Comparison of ENCODE assay signal across 1 cellular context in the genomic region with DNA sequence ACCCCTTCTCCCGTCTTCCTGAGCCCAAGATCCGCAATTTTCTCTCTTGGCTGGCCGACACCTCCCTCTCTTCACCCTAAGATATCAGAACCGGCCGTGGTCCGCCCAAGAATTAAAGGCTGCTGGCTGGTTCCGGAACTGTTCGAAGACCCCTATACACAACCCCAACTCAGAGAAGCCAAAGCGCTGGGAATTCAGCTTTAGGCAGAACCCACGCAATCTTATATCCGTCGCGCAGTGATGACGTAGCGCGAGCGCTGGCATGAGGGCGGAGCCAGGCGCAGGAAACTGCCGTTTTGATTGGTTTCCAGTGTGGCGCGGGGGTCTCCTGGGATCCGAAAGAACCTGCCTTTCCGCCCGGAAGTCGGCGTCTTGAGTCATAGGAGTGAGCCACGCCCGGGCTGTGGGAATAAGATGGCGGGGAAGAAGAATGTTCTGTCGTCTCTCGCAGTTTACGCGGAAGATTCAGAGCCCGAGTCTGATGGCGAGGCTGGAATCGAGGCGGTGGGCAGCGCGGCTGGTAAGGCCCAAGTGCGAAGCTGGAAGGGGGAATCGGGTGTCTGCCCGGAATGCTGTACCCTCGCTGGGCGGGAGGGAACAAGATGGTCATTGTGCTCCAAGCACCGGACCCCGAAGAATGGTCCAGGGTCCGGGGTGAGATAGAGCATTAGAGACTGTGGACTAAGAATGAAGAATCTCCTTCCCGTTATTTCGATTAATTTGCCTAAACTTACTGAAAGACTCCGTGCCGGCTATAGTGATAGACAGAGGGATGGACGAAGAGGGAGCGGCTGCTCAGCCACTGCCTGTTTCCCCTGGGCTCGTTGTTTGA.
TF ChIP-seq lines count a peak whose summit lies in the region.

A gene (minus strand): TSS at position 196 of the 832 bp plus-strand sequence. CDS start 597 bp downstream, outside the sequence.
A gene (plus strand): TSS at position 380 of the 832 bp plus-strand sequence. CDS start 35 bp downstream, at position 415.

TF ChIP-seq in GM12878, 131 proteins besides CTCF, POLR2A, EP300 and RAD21 (continued from another document and continues in another):
- TF ChIP-seq FOXM1 (IDR thresholded peaks at IDR 0.05; ENCODE audit: low read depth, low read length) (no peak), CREM (IDR thresholded peaks at IDR 0.05; ENCODE audit: low read depth) (peak; percentile 99), CHD4 (IDR thresholded peaks at IDR 0.05) (no peak), ATF7 (IDR thresholded peaks at IDR 0.05; ENCODE audit: low read depth) (peak; percentile 90), HCFC1 (IDR thresholded peaks at IDR 0.05; ENCODE audit: low read length) (peak; percentile 68), ZSCAN29 (IDR thresholded peaks at IDR 0.05) (no peak), BMI1 (IDR thresholded peaks at IDR 0.05; ENCODE audit: borderline replicate concordance) (no peak), BHLHE40 (IDR thresholded peaks at IDR 0.05; ENCODE audit: borderline replicate concordance in 1 of 2, low read depth in 2 of 2, low read length in 1 of 2) (peak in 1 of 2 experiments; percentile 25; a peak in 1 of 4 replicates), BCL11A (IDR thresholded peaks at IDR 0.05; ENCODE audit: low read depth, low read length) (no peak), JUND (IDR thresholded peaks at IDR 0.05; ENCODE audit: low read depth, low read length) (no peak), TCF3 (IDR thresholded peaks at IDR 0.05; ENCODE audit: borderline replicate concordance, insufficient read depth, low read depth, low read length) (no peak), SIN3A (IDR thresholded peaks at IDR 0.05; ENCODE audit: low read depth, low read length) (peak; percentile 22), SP1 (IDR thresholded peaks at IDR 0.05; ENCODE audit: low read depth, low read length) (peak; percentile 74), RAD51 (IDR thresholded peaks at IDR 0.05) (peak; percentile 56), EGR1 (IDR thresholded peaks at IDR 0.05; ENCODE audit: borderline replicate concordance in 1 of 2, low read depth in 2 of 2, low read length in 2 of 2) (peak in 1 of 2 experiments; percentile 72; a peak in 2 of 3 replicates), MYC (IDR thresholded peaks at IDR 0.05; ENCODE audit: insufficient read depth, insufficient read length, insufficient replicate concordance, low read length, severe bottlenecking) (no peak), HDAC2 (IDR thresholded peaks at IDR 0.05) (peak; percentile 98), KLF5 (IDR thresholded peaks at IDR 0.05; ENCODE audit: partially characterized antibody) (peak; percentile 68), ZNF622 (IDR thresholded peaks at IDR 0.05) (no peak), BRCA1 (IDR thresholded peaks at IDR 0.05; ENCODE audit: low read depth, low read length) (no peak), EED (IDR thresholded peaks at IDR 0.05; ENCODE audit: low read depth) (no peak), TAF1 (IDR thresholded peaks at IDR 0.05; ENCODE audit: borderline replicate concordance, low read depth, low read length) (peak; percentile 72; the same call in 1 of the 2 replicates), GABPA (IDR thresholded peaks at IDR 0.05; ENCODE audit: low read depth) (peak; percentile 93), EZH2 (IDR thresholded peaks at IDR 0.05; ENCODE audit: borderline replicate concordance, control insufficient read depth, low read depth, low read length) (no peak), CEBPB (IDR thresholded peaks at IDR 0.05; ENCODE audit: borderline replicate concordance in 1 of 2, low read depth in 2 of 2, low read length in 2 of 2) (no peak), ZNF274 (IDR thresholded peaks at IDR 0.05; ENCODE audit: insufficient read depth, insufficient read length) (no peak), IKZF1 (conservative IDR thresholded peaks at IDR 0.05) (peak; percentile 77), ZNF217 (IDR thresholded peaks at IDR 0.05) (no peak), MEF2B (IDR thresholded peaks at IDR 0.05; ENCODE audit: partially characterized antibody, poor library complexity, severe bottlenecking) (peak; percentile 91), ZZZ3 (IDR thresholded peaks at IDR 0.05; ENCODE audit: control insufficient read depth, insufficient read length, low read depth) (no peak), LARP7 (IDR thresholded peaks at IDR 0.05) (peak; percentile 55; the same call in 1 of the 2 replicates), ASH2L (IDR thresholded peaks at IDR 0.05; ENCODE audit: borderline replicate concordance, low read depth) (no peak), RB1 (IDR thresholded peaks at IDR 0.05; ENCODE audit: borderline replicate concordance) (no peak), HDAC6 (IDR thresholded peaks at IDR 0.05; ENCODE audit: unreplicated experiment) (no peak)
- TF ChIP-seq, protein P1, sequence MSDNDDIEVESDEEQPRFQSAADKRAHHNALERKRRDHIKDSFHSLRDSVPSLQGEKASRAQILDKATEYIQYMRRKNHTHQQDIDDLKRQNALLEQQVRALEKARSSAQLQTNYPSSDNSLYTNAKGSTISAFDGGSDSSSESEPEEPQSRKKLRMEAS (IDR thresholded peaks at IDR 0.05; ENCODE audit: low read depth, low read length), result no peak
- TF ChIP-seq, protein P2, sequence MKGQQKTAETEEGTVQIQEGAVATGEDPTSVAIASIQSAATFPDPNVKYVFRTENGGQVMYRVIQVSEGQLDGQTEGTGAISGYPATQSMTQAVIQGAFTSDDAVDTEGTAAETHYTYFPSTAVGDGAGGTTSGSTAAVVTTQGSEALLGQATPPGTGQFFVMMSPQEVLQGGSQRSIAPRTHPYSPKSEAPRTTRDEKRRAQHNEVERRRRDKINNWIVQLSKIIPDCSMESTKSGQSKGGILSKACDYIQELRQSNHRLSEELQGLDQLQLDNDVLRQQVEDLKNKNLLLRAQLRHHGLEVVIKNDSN (IDR thresholded peaks at IDR 0.05; ENCODE audit: borderline replicate concordance, extremely low read length, insufficient read depth, low read depth, low read length), result no peak
- TF ChIP-seq, protein P3, sequence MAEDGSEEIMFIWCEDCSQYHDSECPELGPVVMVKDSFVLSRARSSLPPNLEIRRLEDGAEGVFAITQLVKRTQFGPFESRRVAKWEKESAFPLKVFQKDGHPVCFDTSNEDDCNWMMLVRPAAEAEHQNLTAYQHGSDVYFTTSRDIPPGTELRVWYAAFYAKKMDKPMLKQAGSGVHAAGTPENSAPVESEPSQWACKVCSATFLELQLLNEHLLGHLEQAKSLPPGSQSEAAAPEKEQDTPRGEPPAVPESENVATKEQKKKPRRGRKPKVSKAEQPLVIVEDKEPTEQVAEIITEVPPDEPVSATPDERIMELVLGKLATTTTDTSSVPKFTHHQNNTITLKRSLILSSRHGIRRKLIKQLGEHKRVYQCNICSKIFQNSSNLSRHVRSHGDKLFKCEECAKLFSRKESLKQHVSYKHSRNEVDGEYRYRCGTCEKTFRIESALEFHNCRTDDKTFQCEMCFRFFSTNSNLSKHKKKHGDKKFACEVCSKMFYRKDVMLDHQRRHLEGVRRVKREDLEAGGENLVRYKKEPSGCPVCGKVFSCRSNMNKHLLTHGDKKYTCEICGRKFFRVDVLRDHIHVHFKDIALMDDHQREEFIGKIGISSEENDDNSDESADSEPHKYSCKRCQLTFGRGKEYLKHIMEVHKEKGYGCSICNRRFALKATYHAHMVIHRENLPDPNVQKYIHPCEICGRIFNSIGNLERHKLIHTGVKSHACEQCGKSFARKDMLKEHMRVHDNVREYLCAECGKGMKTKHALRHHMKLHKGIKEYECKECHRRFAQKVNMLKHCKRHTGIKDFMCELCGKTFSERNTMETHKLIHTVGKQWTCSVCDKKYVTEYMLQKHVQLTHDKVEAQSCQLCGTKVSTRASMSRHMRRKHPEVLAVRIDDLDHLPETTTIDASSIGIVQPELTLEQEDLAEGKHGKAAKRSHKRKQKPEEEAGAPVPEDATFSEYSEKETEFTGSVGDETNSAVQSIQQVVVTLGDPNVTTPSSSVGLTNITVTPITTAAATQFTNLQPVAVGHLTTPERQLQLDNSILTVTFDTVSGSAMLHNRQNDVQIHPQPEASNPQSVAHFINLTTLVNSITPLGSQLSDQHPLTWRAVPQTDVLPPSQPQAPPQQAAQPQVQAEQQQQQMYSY (CRISPR knock-in tag; IDR thresholded peaks at IDR 0.05), result no peak
- TF ChIP-seq, protein P4, sequence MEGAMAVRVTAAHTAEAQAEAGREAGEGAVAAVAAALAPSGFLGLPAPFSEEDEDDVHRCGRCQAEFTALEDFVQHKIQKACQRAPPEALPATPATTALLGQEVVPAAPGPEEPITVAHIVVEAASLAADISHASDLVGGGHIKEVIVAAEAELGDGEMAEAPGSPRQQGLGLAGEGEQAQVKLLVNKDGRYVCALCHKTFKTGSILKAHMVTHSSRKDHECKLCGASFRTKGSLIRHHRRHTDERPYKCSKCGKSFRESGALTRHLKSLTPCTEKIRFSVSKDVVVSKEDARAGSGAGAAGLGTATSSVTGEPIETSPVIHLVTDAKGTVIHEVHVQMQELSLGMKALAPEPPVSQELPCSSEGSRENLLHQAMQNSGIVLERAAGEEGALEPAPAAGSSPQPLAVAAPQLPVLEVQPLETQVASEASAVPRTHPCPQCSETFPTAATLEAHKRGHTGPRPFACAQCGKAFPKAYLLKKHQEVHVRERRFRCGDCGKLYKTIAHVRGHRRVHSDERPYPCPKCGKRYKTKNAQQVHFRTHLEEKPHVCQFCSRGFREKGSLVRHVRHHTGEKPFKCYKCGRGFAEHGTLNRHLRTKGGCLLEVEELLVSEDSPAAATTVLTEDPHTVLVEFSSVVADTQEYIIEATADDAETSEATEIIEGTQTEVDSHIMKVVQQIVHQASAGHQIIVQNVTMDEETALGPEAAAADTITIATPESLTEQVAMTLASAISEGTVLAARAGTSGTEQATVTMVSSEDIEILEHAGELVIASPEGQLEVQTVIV (IDR thresholded peaks at IDR 0.05; ENCODE audit: borderline replicate concordance, partially characterized antibody), result peak; percentile 79
- TF ChIP-seq, protein P5, sequence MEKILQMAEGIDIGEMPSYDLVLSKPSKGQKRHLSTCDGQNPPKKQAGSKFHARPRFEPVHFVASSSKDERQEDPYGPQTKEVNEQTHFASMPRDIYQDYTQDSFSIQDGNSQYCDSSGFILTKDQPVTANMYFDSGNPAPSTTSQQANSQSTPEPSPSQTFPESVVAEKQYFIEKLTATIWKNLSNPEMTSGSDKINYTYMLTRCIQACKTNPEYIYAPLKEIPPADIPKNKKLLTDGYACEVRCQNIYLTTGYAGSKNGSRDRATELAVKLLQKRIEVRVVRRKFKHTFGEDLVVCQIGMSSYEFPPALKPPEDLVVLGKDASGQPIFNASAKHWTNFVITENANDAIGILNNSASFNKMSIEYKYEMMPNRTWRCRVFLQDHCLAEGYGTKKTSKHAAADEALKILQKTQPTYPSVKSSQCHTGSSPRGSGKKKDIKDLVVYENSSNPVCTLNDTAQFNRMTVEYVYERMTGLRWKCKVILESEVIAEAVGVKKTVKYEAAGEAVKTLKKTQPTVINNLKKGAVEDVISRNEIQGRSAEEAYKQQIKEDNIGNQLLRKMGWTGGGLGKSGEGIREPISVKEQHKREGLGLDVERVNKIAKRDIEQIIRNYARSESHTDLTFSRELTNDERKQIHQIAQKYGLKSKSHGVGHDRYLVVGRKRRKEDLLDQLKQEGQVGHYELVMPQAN (conservative IDR thresholded peaks at IDR 0.05), result peak; percentile 20; the same call in 1 of the 2 replicates
- TF ChIP-seq, protein P6, sequence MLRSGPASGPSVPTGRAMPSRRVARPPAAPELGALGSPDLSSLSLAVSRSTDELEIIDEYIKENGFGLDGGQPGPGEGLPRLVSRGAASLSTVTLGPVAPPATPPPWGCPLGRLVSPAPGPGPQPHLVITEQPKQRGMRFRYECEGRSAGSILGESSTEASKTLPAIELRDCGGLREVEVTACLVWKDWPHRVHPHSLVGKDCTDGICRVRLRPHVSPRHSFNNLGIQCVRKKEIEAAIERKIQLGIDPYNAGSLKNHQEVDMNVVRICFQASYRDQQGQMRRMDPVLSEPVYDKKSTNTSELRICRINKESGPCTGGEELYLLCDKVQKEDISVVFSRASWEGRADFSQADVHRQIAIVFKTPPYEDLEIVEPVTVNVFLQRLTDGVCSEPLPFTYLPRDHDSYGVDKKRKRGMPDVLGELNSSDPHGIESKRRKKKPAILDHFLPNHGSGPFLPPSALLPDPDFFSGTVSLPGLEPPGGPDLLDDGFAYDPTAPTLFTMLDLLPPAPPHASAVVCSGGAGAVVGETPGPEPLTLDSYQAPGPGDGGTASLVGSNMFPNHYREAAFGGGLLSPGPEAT (IDR thresholded peaks at IDR 0.05; ENCODE audit: low read depth), result peak; percentile 100
- TF ChIP-seq, protein P7, sequence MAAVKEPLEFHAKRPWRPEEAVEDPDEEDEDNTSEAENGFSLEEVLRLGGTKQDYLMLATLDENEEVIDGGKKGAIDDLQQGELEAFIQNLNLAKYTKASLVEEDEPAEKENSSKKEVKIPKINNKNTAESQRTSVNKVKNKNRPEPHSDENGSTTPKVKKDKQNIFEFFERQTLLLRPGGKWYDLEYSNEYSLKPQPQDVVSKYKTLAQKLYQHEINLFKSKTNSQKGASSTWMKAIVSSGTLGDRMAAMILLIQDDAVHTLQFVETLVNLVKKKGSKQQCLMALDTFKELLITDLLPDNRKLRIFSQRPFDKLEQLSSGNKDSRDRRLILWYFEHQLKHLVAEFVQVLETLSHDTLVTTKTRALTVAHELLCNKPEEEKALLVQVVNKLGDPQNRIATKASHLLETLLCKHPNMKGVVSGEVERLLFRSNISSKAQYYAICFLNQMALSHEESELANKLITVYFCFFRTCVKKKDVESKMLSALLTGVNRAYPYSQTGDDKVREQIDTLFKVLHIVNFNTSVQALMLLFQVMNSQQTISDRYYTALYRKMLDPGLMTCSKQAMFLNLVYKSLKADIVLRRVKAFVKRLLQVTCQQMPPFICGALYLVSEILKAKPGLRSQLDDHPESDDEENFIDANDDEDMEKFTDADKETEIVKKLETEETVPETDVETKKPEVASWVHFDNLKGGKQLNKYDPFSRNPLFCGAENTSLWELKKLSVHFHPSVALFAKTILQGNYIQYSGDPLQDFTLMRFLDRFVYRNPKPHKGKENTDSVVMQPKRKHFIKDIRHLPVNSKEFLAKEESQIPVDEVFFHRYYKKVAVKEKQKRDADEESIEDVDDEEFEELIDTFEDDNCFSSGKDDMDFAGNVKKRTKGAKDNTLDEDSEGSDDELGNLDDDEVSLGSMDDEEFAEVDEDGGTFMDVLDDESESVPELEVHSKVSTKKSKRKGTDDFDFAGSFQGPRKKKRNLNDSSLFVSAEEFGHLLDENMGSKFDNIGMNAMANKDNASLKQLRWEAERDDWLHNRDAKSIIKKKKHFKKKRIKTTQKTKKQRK (IDR thresholded peaks at IDR 0.05; ENCODE audit: low read depth, low read length), result peak; percentile 16; the same call in 1 of the 2 replicates
- TF ChIP-seq, protein P8, sequence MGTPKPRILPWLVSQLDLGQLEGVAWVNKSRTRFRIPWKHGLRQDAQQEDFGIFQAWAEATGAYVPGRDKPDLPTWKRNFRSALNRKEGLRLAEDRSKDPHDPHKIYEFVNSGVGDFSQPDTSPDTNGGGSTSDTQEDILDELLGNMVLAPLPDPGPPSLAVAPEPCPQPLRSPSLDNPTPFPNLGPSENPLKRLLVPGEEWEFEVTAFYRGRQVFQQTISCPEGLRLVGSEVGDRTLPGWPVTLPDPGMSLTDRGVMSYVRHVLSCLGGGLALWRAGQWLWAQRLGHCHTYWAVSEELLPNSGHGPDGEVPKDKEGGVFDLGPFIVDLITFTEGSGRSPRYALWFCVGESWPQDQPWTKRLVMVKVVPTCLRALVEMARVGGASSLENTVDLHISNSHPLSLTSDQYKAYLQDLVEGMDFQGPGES (IDR thresholded peaks at IDR 0.05), result no peak
- TF ChIP-seq, protein P9, sequence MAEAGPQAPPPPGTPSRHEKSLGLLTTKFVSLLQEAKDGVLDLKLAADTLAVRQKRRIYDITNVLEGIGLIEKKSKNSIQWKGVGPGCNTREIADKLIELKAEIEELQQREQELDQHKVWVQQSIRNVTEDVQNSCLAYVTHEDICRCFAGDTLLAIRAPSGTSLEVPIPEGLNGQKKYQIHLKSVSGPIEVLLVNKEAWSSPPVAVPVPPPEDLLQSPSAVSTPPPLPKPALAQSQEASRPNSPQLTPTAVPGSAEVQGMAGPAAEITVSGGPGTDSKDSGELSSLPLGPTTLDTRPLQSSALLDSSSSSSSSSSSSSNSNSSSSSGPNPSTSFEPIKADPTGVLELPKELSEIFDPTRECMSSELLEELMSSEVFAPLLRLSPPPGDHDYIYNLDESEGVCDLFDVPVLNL (IDR thresholded peaks at IDR 0.05; ENCODE audit: low read depth, low read length), result peak; percentile 61; the same call in 1 of the 2 replicates
